10 cellular contexts compared by ENCODE assay signal in genomic region chrY:12905520-12905887, GRCh38. TPM values are rescaled to one million over a fixed set of nuclear protein-coding genes. Genes with fewer than 3 reads are reported as not detected.
DNase-seq lines count a peak whose midpoint lies in the region; ATAC-seq and TF ChIP-seq lines count a peak whose summit lies in the region.
"Had no signal": no experiment of that assay in that cellular context is flagged by ENCODE, and none has a peak within 500 bp of the region (broad histone marks: within the 10 kb centered on the region; RNA-seq: fewer than 3 reads in every experiment).

No MANE protein-coding gene starts in this region.

- H3K4me1 Mint-ChIP-seq in activated CD4-positive, alpha-beta memory T cell treated with anti-CD3 and anti-CD28 coated beads, Interleukin-2, amount 10 ng/mL, durations not matched to agents 7 days and 5 days = peaks cover 30% of the 10 kb centered on the region
- no peaks in the 10 kb centered on the region for H3K4me1 Mint-ChIP-seq in osteocyte (ENCODE audit: unreplicated experiment)

- TF ChIP-seq CTCF in heart right ventricle (IDR thresholded peaks at IDR 0.05) = no peak
- no peak for TF ChIP-seq CTCF in osteocyte (IDR thresholded peaks at IDR 0.05)
- TF ChIP-seq CTCF in vagina (IDR thresholded peaks at IDR 0.05) = no peak

- peak overlapping the region; percentile 99 for H3K27ac Mint-ChIP-seq in activated CD4-positive, alpha-beta memory T cell treated with anti-CD3 and anti-CD28 coated beads, Interleukin-2, amount 10 ng/mL, durations not matched to agents 7 days and 5 days
- no peak overlapping the region for H3K27ac Mint-ChIP-seq in osteocyte (ENCODE audit: unreplicated experiment)

- H3K9me3 Mint-ChIP-seq in activated CD4-positive, alpha-beta memory T cell treated with anti-CD3 and anti-CD28 coated beads, Interleukin-2, amount 10 ng/mL, durations not matched to agents 7 days and 5 days = no peaks in the 10 kb centered on the region
- no peaks in the 10 kb centered on the region for H3K9me3 Mint-ChIP-seq in osteocyte (ENCODE audit: unreplicated experiment)

- peaks cover 33% of the 10 kb centered on the region for H3K36me3 Mint-ChIP-seq in activated CD4-positive, alpha-beta memory T cell treated with anti-CD3 and anti-CD28 coated beads, Interleukin-2, amount 10 ng/mL, durations not matched to agents 7 days and 5 days (ENCODE audit: low read depth)
- no peaks in the 10 kb centered on the region for H3K36me3 Mint-ChIP-seq in osteocyte (ENCODE audit: unreplicated experiment)

- no peak for TF ChIP-seq POLR2A in vagina (IDR thresholded peaks at IDR 0.05)

- WGBS in heart right ventricle, 2 donors = 0% methylated on average over 19 of the region's 19 CpGs

- ATAC-seq in GM19043 (IDR thresholded peaks at IDR 0.05; ENCODE audit: low read depth, unreplicated experiment) = peak; percentile 50
- ATAC-seq in heart right ventricle = peak in 5 of 8 donors; percentile 88 to 95 (median 93)

- peak overlapping the region in 7 of 10 donors; percentile 17 to 89 (median 78) for H3K4me3 ChIP-seq in heart right ventricle
- no peak overlapping the region for H3K4me3 ChIP-seq in vagina

- H3K4me1 ChIP-seq in heart right ventricle (peaks cover 0 to 38% (median 5%) of the 10 kb centered on the region in 9 donors), vagina (no peaks in the 10 kb centered on the region)

- no peaks in the 10 kb centered on the region for H3K27me3 Mint-ChIP-seq in activated CD4-positive, alpha-beta memory T cell treated with anti-CD3 and anti-CD28 coated beads, Interleukin-2, amount 10 ng/mL, durations not matched to agents 7 days and 5 days
- no peaks in the 10 kb centered on the region for H3K27me3 Mint-ChIP-seq in osteocyte (ENCODE audit: unreplicated experiment)

- peaks cover 9% of the 10 kb centered on the region for H3K9me3 ChIP-seq in KOPT-K1 (ENCODE audit: insufficient read depth, low read length, poor library complexity, severe bottlenecking)
- no peaks in the 10 kb centered on the region for H3K9me3 ChIP-seq in heart right ventricle
- no peaks in the 10 kb centered on the region for H3K9me3 ChIP-seq in vagina

- H3K27ac ChIP-seq in KOPT-K1 (ENCODE audit: low read depth, low read length, poor library complexity, severe bottlenecking) (peak overlapping the region; percentile 93), heart right ventricle (peak overlapping the region in 7 of 10 donors; percentile 91 to 98 (median 98)), vagina (no peak overlapping the region)

- DNase-seq in activated CD4-positive, alpha-beta memory T cell treated with anti-CD3 and anti-CD28 coated beads, Interleukin-2, amount 10 ng/mL, durations not matched to agents 7 days and 5 days = peak; percentile 77
- peak; percentile 49 to 79 for DNase-seq in heart right ventricle
- peak; percentile 27 to 51 (median 49) for DNase-seq in stimulated activated CD4-positive, alpha-beta T cell treated with anti-CD3 and anti-CD28 coated beads, TNF-alpha, amount 100 ng/mL, for 4 hours (ENCODE audit: low read depth in 3 of 3)
- no peak for DNase-seq in iPS-NIHi7 (ENCODE audit: extremely low spot score)
- no peak for DNase-seq in osteocyte (ENCODE audit: extremely low spot score, unreplicated experiment)
- DNase-seq in vagina (ENCODE audit: extremely low spot score in 2 of 2) = no peak
- DNase-seq: IMR-90 had no signal

- CTCF ChIA-PET in activated CD4-positive, alpha-beta memory T cell treated with anti-CD3 and anti-CD28 coated beads, Interleukin-2, amount 10 ng/mL, durations not matched to agents 7 days and 5 days (lab: Charles Lee) = no interaction called here

- no peaks in the 10 kb centered on the region for H3K27me3 ChIP-seq in heart right ventricle
- H3K27me3 ChIP-seq in vagina = no peaks in the 10 kb centered on the region

- POLR2A ChIA-PET in activated CD4-positive, alpha-beta memory T cell treated with anti-CD3 and anti-CD28 coated beads, Interleukin-2, amount 10 ng/mL, durations not matched to agents 7 days and 5 days (lab: Charles Lee) = interaction anchor here (1.0 to 1.6 kb wide), 2 partner anchors 115 to 573 kb away, joined by 4 to 9 read pairs; partner anchors contain the start of gene UTY

- peak overlapping the region; percentile 93 for H3K4me3 Mint-ChIP-seq in activated CD4-positive, alpha-beta memory T cell treated with anti-CD3 and anti-CD28 coated beads, Interleukin-2, amount 10 ng/mL, durations not matched to agents 7 days and 5 days
- H3K4me3 Mint-ChIP-seq in osteocyte (ENCODE audit: unreplicated experiment) = no peak overlapping the region

- intact Hi-C loops in heart right ventricle (cut with DNase I) = no loop called here
- intact Hi-C loops in vagina (cut with DNase I) = no loop called here

- H3K36me3 ChIP-seq in KOPT-K1 (ENCODE audit: insufficient read depth, low read length) (peaks cover 30% of the 10 kb centered on the region), heart right ventricle (peaks cover 0 to 20% (median 0%) of the 10 kb centered on the region in 9 donors), vagina (no peaks in the 10 kb centered on the region)

RNA-seq across cellular contexts. Expression of gene DDX3Y, which starts 0.8 kb away (rescaled TPM):
- 100 to 1,000 TPM in 1 of 2 experiments, 10 to 100 TPM in 1; 97.1 to 102 TPM for total RNA-seq in activated CD4-positive, alpha-beta memory T cell treated with anti-CD3 and anti-CD28 coated beads, Interleukin-2, amount 10 ng/mL, durations not matched to agents 7 days and 5 days
- total RNA-seq in heart right ventricle = 10 to 100 TPM in 7 of 10 donors, under 1 TPM in 1, not detected in 2; 0.05 to 50.1 (median 39.9) TPM
- 10 to 100 TPM; 14.1 to 26.6 TPM for polyA plus RNA-seq in heart right ventricle
- not detected in 2 replicates for total RNA-seq in osteocyte
- total RNA-seq in vagina = not detected
- total RNA-seq: IMR-90 had no signal
- polyA plus RNA-seq: IMR-90, keratinocyte had no signal

Comparison
In these comparisons a context has a peak if more than half of its experiments do, and no peak if none do; other contexts are left out.
1. DNase-seq: peak in activated CD4-positive, alpha-beta memory T cell treated with anti-CD3 and anti-CD28 coated beads, Interleukin-2, amount 10 ng/mL, durations not matched to agents 7 days and 5 days (single experiment), heart right ventricle (2 of 2) and stimulated activated CD4-positive, alpha-beta T cell treated with anti-CD3 and anti-CD28 coated beads, TNF-alpha, amount 100 ng/mL, for 4 hours (3 of 3); none in iPS-NIHi7 (single experiment), osteocyte (single experiment) and vagina (0 of 2).
2. H3K4me3 ChIP-seq: peak in heart right ventricle (7 of 10); none in vagina (0 of 2).